ENCODE assay signal across 1 cellular context in genomic region chr2:25972049-25972823, GRCh38.
TF ChIP-seq lines count a peak whose summit lies in the region.

No MANE protein-coding gene starts in this region.

TF ChIP-seq in K562, 482 proteins besides CTCF, POLR2A, EP300 and RAD21 (continued from another document):
- no peak for TF ChIP-seq E2F8 (IDR thresholded peaks at IDR 0.05; ENCODE audit: low read depth, partially characterized antibody)
- TF ChIP-seq MXD1 (CRISPR knock-in tag; IDR thresholded peaks at IDR 0.05; ENCODE audit: borderline replicate concordance, poor library complexity, severe bottlenecking), result no peak
- TF ChIP-seq MAFG (tag; conservative IDR thresholded peaks at IDR 0.05), result no peak
- no peak for TF ChIP-seq HES1 (IDR thresholded peaks at IDR 0.05; ENCODE audit: low read depth)
- TF ChIP-seq TFAP4 (CRISPR knock-in tag; IDR thresholded peaks at IDR 0.05; ENCODE audit: borderline replicate concordance), result 0 out of 2 replicates have a peak, but pooled peaks have one; percentile 5
- TF ChIP-seq SMAD3 (CRISPR knock-in tag; conservative IDR thresholded peaks at IDR 0.05), result no peak
- no peak for TF ChIP-seq GTF3C2 (IDR thresholded peaks at IDR 0.05; ENCODE audit: borderline replicate concordance, extremely low read depth, insufficient read length)
- TF ChIP-seq SPI1 (IDR thresholded peaks at IDR 0.05; ENCODE audit: borderline replicate concordance, low read depth, low read length), result peak; percentile 38; the same call in 1 of the 2 replicates
- no peak for TF ChIP-seq ARID1B (IDR thresholded peaks at IDR 0.05)
- TF ChIP-seq ZNF77 (CRISPR knock-in tag; IDR thresholded peaks at IDR 0.05), result no peak
- TF ChIP-seq ZNF3 (CRISPR knock-in tag; IDR thresholded peaks at IDR 0.05), result no peak
- no peak for TF ChIP-seq ZNF584 (CRISPR knock-in tag; IDR thresholded peaks at IDR 0.05; ENCODE audit: low read depth)
- no peak for TF ChIP-seq DDX20 (tag; IDR thresholded peaks at IDR 0.05; ENCODE audit: low read depth)
- no peak for TF ChIP-seq ZBTB1 (CRISPR knock-in tag; IDR thresholded peaks at IDR 0.05; ENCODE audit: borderline replicate concordance, low read depth)
- peak; percentile 37; the same call in 1 of the 2 replicates for TF ChIP-seq NR2C1 (IDR thresholded peaks at IDR 0.05)
- TF ChIP-seq NR2C1 (tag; IDR thresholded peaks at IDR 0.05), result 0 out of 2 replicates have a peak, but pooled peaks have one; percentile 33
- no peak for TF ChIP-seq HDAC3 (IDR thresholded peaks at IDR 0.05; ENCODE audit: borderline replicate concordance, partially characterized antibody)
- no peak for TF ChIP-seq MECOM (CRISPR knock-in tag; IDR thresholded peaks at IDR 0.05)
- no peak for TF ChIP-seq E2F1 (CRISPR knock-in tag; IDR thresholded peaks at IDR 0.05)
- no peak for TF ChIP-seq RBFOX2 (IDR thresholded peaks at IDR 0.05; ENCODE audit: low read depth, low read length)
- no peak for TF ChIP-seq ATF4 (CRISPR knock-in tag; IDR thresholded peaks at IDR 0.05)
- no peak for TF ChIP-seq FOXP1 (CRISPR knock-in tag; IDR thresholded peaks at IDR 0.05)
- no peak for TF ChIP-seq ZC3H8 (IDR thresholded peaks at IDR 0.05)
- no peak for TF ChIP-seq ZNF140 (CRISPR knock-in tag; IDR thresholded peaks at IDR 0.05)
- TF ChIP-seq ZBED1 (IDR thresholded peaks at IDR 0.05), result no peak
- no peak for TF ChIP-seq HEY1 (CRISPR knock-in tag; IDR thresholded peaks at IDR 0.05; ENCODE audit: borderline replicate concordance)
- peak; percentile 39; the same call in 1 of the 2 replicates for TF ChIP-seq TAL1 (IDR thresholded peaks at IDR 0.05)
- TF ChIP-seq ZNF766 (CRISPR knock-in tag; conservative IDR thresholded peaks at IDR 0.05), result 0 out of 2 replicates have a peak, but pooled peaks have one; percentile 36
- TF ChIP-seq KDM1A (IDR thresholded peaks at IDR 0.05), result peak; percentile 43 to 63; a peak in 2 of 4 replicates
- TF ChIP-seq CBFA2T2 (conservative IDR thresholded peaks at IDR 0.05), result peak; percentile 39
- no peak for TF ChIP-seq NEUROD1 (IDR thresholded peaks at IDR 0.05; ENCODE audit: borderline replicate concordance, low read depth, low read length, partially characterized antibody)
- TF ChIP-seq RNF219 (CRISPR knock-in tag; IDR thresholded peaks at IDR 0.05), result no peak
- no peak for TF ChIP-seq ZNF551 (CRISPR knock-in tag; IDR thresholded peaks at IDR 0.05)
- no peak for TF ChIP-seq TGIF2 (CRISPR knock-in tag; IDR thresholded peaks at IDR 0.05)
- 0 out of 4 replicates have a peak, but pooled peaks of 1 of the 2 experiments have one; percentile 34 for TF ChIP-seq RCOR1 (IDR thresholded peaks at IDR 0.05; ENCODE audit: borderline replicate concordance in 1 of 2, low read depth in 2 of 2, low read length in 2 of 2)
- peak; percentile 52 for TF ChIP-seq TCF3 (CRISPR knock-in tag; IDR thresholded peaks at IDR 0.05)
- TF ChIP-seq NR2F6 (CRISPR knock-in tag; IDR thresholded peaks at IDR 0.05), result no peak
- TF ChIP-seq TRIM25 (IDR thresholded peaks at IDR 0.05; ENCODE audit: borderline replicate concordance), result no peak
- TF ChIP-seq PCBP2 (IDR thresholded peaks at IDR 0.05; ENCODE audit: low read depth, low read length, poor library complexity, severe bottlenecking), result no peak
- no peak for TF ChIP-seq HMG20B (CRISPR knock-in tag; IDR thresholded peaks at IDR 0.05)
- TF ChIP-seq E2F5 (CRISPR knock-in tag; IDR thresholded peaks at IDR 0.05), result no peak
- no peak for TF ChIP-seq EP400 (IDR thresholded peaks at IDR 0.05)
- TF ChIP-seq GATA2 (CRISPR knock-in tag; IDR thresholded peaks at IDR 0.05), result peak; percentile 30; the same call in 1 of the 2 replicates
- TF ChIP-seq SOX6 (IDR thresholded peaks at IDR 0.05), result no peak
- peak; percentile 72 for TF ChIP-seq CBFA2T3 (IDR thresholded peaks at IDR 0.05)
- no peak for TF ChIP-seq POLR2AphosphoS5 (IDR thresholded peaks at IDR 0.05; ENCODE audit: control insufficient read depth, insufficient read depth, low read depth, low read length)
